27 cellular contexts compared by ENCODE assay signal in the genomic region with DNA sequence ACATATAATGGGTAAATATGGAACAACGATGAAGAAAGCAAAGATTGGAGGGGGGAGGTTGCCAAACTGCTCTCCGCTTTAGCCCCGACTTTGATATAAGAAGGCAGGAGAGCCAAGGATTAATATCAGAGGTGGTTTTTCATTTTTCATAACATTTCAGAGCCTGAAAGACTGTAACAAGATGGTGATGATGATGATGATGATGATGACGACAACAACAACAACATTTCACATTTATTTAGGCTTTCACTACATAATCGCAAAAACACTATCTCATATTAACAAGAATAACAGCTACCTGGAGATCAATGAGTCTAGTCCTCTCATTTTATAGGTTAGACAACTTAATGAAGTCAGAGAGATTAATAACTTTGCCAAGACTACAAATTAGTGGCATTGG.
"Had no signal": no experiment of that assay in that cellular context is flagged by ENCODE, and none has a peak within 500 bp of the region (broad histone marks: within the 10 kb centered on the region; RNA-seq: fewer than 3 reads in every experiment).

No MANE protein-coding gene starts in this region.

- FAIRE-seq: urothelium cell line had no signal

- DNase-seq: stimulated activated CD4-positive, alpha-beta T cell treated with anti-CD3 and anti-CD28 coated beads, Interleukin-2, amount 100 ng/mL, for 48 hours; stimulated activated CD4-positive, alpha-beta T cell treated with anti-CD3 and anti-CD28 coated beads, Interleukin-4, amount 100 ng/mL, for 1 hour; stimulated activated CD4-positive, alpha-beta T cell treated with anti-CD3 and anti-CD28 coated beads, Interleukin-4, amount 100 ng/mL, for 24 hours; stimulated activated CD4-positive, alpha-beta T cell treated with anti-CD3 and anti-CD28 coated beads, Interleukin-4, amount 100 ng/mL, for 4 hours; stimulated activated CD8-positive, alpha-beta memory T cell treated with anti-CD3 and anti-CD28 coated beads, Interleukin-4, amount 100 ng/mL, for 48 hours; stimulated activated naive B cell treated with anti-CD40 and anti-IgM and Interleukin-4, amounts not matched to agents 10 μg/mL and 1 μg/mL and 100 μg/mL, for 72 hours; stimulated activated naive CD4-positive, alpha-beta T cell; stimulated activated naive CD4-positive, alpha-beta T cell treated with Interleukin-2 at 50 U/mL for 16 hours; stimulated activated naive CD8-positive, alpha-beta T cell treated with anti-CD3 and anti-CD28 coated beads, Interleukin-15, amount 100 ng/mL, for 72 hours; stimulated activated naive CD8-positive, alpha-beta T cell treated with anti-CD3 and anti-CD28 coated beads, Interleukin-15, Interleukin-2, amounts not matched to agents 100 U/mL and 50 U/mL, for 24 hours; stomach; substantia nigra; testis; thyroid gland; tibial artery; transverse colon; trophoblast cell; upper lobe of left lung; upper lobe of right lung; uterus had no signal

- H3K27me3 ChIP-seq: stomach, suprapubic skin, testis, thyroid gland, tibial artery, tibial nerve, transverse colon, upper lobe of left lung, upper lobe of right lung, uterus, vagina had no signal

- H3K4me1 ChIP-seq: stomach, suprapubic skin, testis, tibial nerve, transverse colon, upper lobe of left lung, upper lobe of right lung, uterus, vagina had no signal

- H3K4me3 ChIP-seq: stomach, suprapubic skin, testis, thoracic aorta, thyroid gland, tibial artery, tibial nerve, transverse colon, upper lobe of left lung, upper lobe of right lung, uterus, vagina had no signal

- H3K36me3 ChIP-seq: stomach, suprapubic skin, thoracic aorta, thyroid gland, tibial artery, tibial nerve, transverse colon, upper lobe of left lung, upper lobe of right lung, uterus, vagina had no signal

- ATAC-seq: stimulated activated effector memory CD8-positive, alpha-beta T cell treated with anti-CD3 and anti-CD28 coated beads, Interleukin-12 subunit alpha, Interleukin-12 subunit beta, amount 100 ng/mL, for 72 hours; stimulated activated memory B cell treated with anti-CD40 and anti-IgM and Interleukin-4, amounts not matched to agents 10 μg/mL and 1 μg/mL and 100 μg/mL, for 72 hours; stimulated activated naive B cell treated with anti-CD40 and anti-IgM and Interleukin-4, amounts not matched to agents 10 μg/mL and 1 μg/mL and 100 μg/mL, for 72 hours; stimulated activated naive CD8-positive, alpha-beta T cell treated with anti-CD3 and anti-CD28 coated beads, Interleukin-15, amount 100 ng/mL, for 72 hours; stimulated activated naive CD8-positive, alpha-beta T cell treated with anti-CD3 and anti-CD28 coated beads, Interleukin-15, Interleukin-2, amounts not matched to agents 100 U/mL and 50 U/mL, for 24 hours; upper lobe of right lung had no signal

- H3K27ac ChIP-seq: stomach, suprapubic skin, testis, thoracic aorta, thyroid gland, tibial artery, tibial nerve, transverse colon, upper lobe of left lung, upper lobe of right lung, uterus, vagina had no signal

- H3K9me3 ChIP-seq: suprapubic skin, testis, thoracic aorta, thyroid gland, tibial artery, tibial nerve, transverse colon, upper lobe of left lung, upper lobe of right lung, uterus, vagina had no signal
